8 cellular contexts compared by ENCODE assay signal in genomic region chr7:80135306-80136104, GRCh38. TPM values are rescaled to one million over a fixed set of nuclear protein-coding genes. Genes with fewer than 3 reads are reported as not detected.
DNase-seq lines count a peak whose midpoint lies in the region; ATAC-seq and TF ChIP-seq lines count a peak whose summit lies in the region.

No MANE protein-coding gene starts in this region.

- H3K27ac ChIP-seq in spleen (peak overlapping the region; percentile 68 to 86 (median 80)), OCI-LY7 (ENCODE audit: low read depth, low read length, poor library complexity, severe bottlenecking) (no peak overlapping the region)

- H3K27me3 Mint-ChIP-seq in chondrocyte (ENCODE audit: low read depth): no peaks in the 10 kb centered on the region

- WGBS in spleen, 5 donors: 1 to 4% (median 2%) methylated on average over 37 to 58 of the region's 58 CpGs

- POLR2A ChIA-PET in OCI-LY7 (lab: Charles Lee): no interaction called here

- H3K9me3 ChIP-seq in spleen: no peaks in the 10 kb centered on the region
- no peaks in the 10 kb centered on the region for H3K9me3 ChIP-seq in OCI-LY7 (ENCODE audit: low read length)

- no peaks in the 10 kb centered on the region for H3K79me2 ChIP-seq in OCI-LY7 (ENCODE audit: insufficient read depth, low read depth, low read length)

- peak; percentile 53 for DNase-seq in ELR (ENCODE audit: low read depth)
- peak; percentile 54 for DNase-seq in RKO (ENCODE audit: low spot score)
- no peak for DNase-seq in chondrocyte (ENCODE audit: low spot score)
- DNase-seq in kidney glomerular epithelial cell (lab: John Stamatoyannopoulos, UW): peak; percentile 35
- DNase-seq in spleen: no peak
- DNase-seq in OCI-LY7 (ENCODE audit: low spot score): no peak

- TF ChIP-seq POLR2A in spleen (IDR thresholded peaks at IDR 0.05): no peak

- H3K9me2 ChIP-seq in OCI-LY7 (ENCODE audit: insufficient read depth, low read length): no peaks in the 10 kb centered on the region

- H3K4me1 ChIP-seq in spleen: peaks cover 0 to 38% (median 14%) of the 10 kb centered on the region in 6 donors
- H3K4me1 ChIP-seq in OCI-LY7 (ENCODE audit: insufficient read depth, low read length, poor library complexity, severe bottlenecking): no peaks in the 10 kb centered on the region

- ATAC-seq in HG02759 (IDR thresholded peaks at IDR 0.05; ENCODE audit: unreplicated experiment): peak; percentile 25
- ATAC-seq in HG03378 (IDR thresholded peaks at IDR 0.05; ENCODE audit: unreplicated experiment): no peak

- no peaks in the 10 kb centered on the region for H3K9me3 Mint-ChIP-seq in chondrocyte (ENCODE audit: low read depth)

- no TSS peak for BruUV-seq in OCI-LY7 (replicated peaks; lab: Mats Ljungman, UMichigan)

- CTCF ChIA-PET in OCI-LY7 (lab: Charles Lee; ENCODE audit: unreplicated experiment): no interaction called here

- intact Hi-C loops in spleen (cut with DNase I; ENCODE audit: low total_unique reads) (no loop called here), OCI-LY7 (cut with micrococcal nuclease; ENCODE audit: unreplicated experiment) (no loop called here)

- peak overlapping the region; percentile 91 for H3K4me3 Mint-ChIP-seq in chondrocyte (ENCODE audit: unreplicated experiment)

- H2AFZ ChIP-seq in OCI-LY7 (ENCODE audit: low read length): no peak overlapping the region

- peak overlapping the region; percentile 50 to 85 (median 66) for H3K4me3 ChIP-seq in spleen
- no peak overlapping the region for H3K4me3 ChIP-seq in OCI-LY7 (ENCODE audit: low read depth, low read length, poor library complexity, severe bottlenecking)

- no peak for TF ChIP-seq CTCF in chondrocyte (IDR thresholded peaks at IDR 0.05)
- no peak for TF ChIP-seq CTCF in spleen (IDR thresholded peaks at IDR 0.05 in 8 of 11, conservative IDR thresholded peaks at IDR 0.05 in 3 of 11)
- no peak for TF ChIP-seq CTCF in OCI-LY7 (conservative IDR thresholded peaks at IDR 0.05; ENCODE audit: low read length)

- no peak overlapping the region for H3K4me2 ChIP-seq in OCI-LY7 (ENCODE audit: low read length)

- H3K27ac Mint-ChIP-seq in chondrocyte (ENCODE audit: unreplicated experiment): peak overlapping the region; percentile 95

- peaks cover 35% of the 10 kb centered on the region for H3K4me1 Mint-ChIP-seq in chondrocyte (ENCODE audit: low read depth)

- H3K36me3 Mint-ChIP-seq in chondrocyte (ENCODE audit: low read depth): no peaks in the 10 kb centered on the region

- no peaks in the 10 kb centered on the region for H3K36me3 ChIP-seq in spleen
- no peaks in the 10 kb centered on the region for H3K36me3 ChIP-seq in OCI-LY7 (ENCODE audit: insufficient read depth, low read length)

- H3K27me3 ChIP-seq in spleen (replicated peaks in 1 of 7): peaks cover 0 to 45% (median 10%) of the 10 kb centered on the region in 7 donors

- H4K20me1 ChIP-seq in OCI-LY7 (ENCODE audit: insufficient read depth, low read length): no peaks in the 10 kb centered on the region

RNA-seq across cellular contexts. Expression of gene GNAI1, which starts 0.9 kb away (rescaled TPM):
- total RNA-seq in chondrocyte: 26.1 to 29.1 TPM (median 27.4 TPM) in 3 replicates
- total RNA-seq in spleen: 10 to 100 TPM; 10.4 to 16.3 (median 14.5) TPM
- polyA plus RNA-seq in spleen: 1 to 10 TPM; 2.5 to 5.5 (median 4.3) TPM
- total RNA-seq in OCI-LY7 (2014; rRNA removed; shearing (Covaris generic)): not detected in 2 replicates
- total RNA-seq in OCI-LY7 (2022): not detected in 2 replicates

Comparison
In these comparisons a context has a peak if more than half of its experiments do, and no peak if none do; other contexts are left out.
1. DNase-seq: peak in ELR (single experiment), RKO (single experiment) and kidney glomerular epithelial cell (single experiment); none in chondrocyte (single experiment), spleen (single experiment) and OCI-LY7 (single experiment).
2. RNA of gene GNAI1, which starts 0.9 kb away (total RNA-seq): 26.1 to 29.1 TPM in chondrocyte and 10.4 to 16.3 TPM in spleen; not detected in OCI-LY7; every median in the first group is over 4 times any median in the second.